Comparison of ENCODE assay signal across 7 cellular contexts in the genomic region with DNA sequence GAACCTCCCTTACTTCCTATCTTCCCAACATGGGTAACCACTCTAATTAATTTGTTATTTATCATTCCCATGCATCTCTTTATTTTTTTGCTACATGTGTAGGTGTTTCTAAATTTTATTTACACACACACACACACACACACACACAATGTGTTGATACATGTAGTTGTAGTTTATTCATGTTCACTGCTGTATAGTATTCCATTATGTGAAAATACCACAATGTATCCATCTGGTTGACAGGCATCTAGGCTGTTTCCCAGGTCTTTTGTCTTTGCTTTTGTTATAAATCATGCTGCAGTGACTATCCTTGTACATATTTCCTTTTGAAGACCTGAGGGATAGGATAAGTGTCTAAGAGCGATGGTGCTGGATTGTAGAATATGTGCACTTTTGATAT.
"Had no signal": no experiment of that assay in that cellular context is flagged by ENCODE, and none has a peak within 500 bp of the region (broad histone marks: within the 10 kb centered on the region; RNA-seq: fewer than 3 reads in every experiment).

No MANE protein-coding gene starts in this region.

- FAIRE-seq: HepG2, HTR-8/SVneo had no signal

- ATAC-seq: HepG2 had no signal

- H3K27ac ChIP-seq: HL-60, KMS-11 had no signal

- DNase-seq: IMR-90, KBM-7, KG1 had no signal

- H3K4me2 ChIP-seq: KMS-11 had no signal

- H3K9ac ChIP-seq: KMS-11 had no signal
